8 cellular contexts compared by ENCODE assay signal in the genomic region with DNA sequence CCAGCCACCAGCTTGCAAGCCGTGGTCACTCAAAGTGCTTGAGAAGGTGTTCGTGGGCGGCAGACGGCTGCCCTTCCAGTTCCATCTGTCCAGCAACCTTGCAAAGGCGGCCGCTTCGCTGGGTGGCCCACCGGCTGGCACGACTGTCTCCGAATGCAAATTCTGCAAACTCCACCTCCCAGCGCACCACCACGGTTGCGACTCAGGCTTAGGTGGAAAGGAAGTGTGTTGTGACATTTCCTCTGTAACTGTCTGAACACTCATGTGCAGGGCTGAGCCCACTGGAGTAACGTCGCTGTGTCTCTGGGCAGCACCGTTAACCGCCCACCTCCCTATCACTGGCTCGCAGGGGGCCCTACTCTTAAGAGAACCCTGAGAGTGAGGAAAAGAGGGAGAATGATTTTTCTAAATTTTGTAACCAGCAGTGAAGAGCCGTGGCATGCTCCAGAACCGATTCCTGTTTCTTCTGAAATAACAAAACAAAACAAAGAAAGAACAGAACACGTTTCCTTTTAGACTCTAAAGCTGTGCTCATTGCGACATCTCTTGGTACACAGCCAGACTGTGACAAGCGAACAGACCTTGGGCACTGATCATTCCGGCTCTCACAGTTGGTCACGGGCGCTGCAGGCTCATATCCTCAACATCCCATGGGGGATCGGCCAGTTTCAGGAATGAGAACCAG. TPM values are rescaled to one million over a fixed set of nuclear protein-coding genes. Genes with fewer than 3 reads are reported as not detected.
A peak's percentile ranks its signal among the peaks of the same experiment; 100 is the strongest.
DNase-seq lines count a peak whose midpoint lies in the region; ATAC-seq lines count a peak whose summit lies in the region.

A gene with protein sequence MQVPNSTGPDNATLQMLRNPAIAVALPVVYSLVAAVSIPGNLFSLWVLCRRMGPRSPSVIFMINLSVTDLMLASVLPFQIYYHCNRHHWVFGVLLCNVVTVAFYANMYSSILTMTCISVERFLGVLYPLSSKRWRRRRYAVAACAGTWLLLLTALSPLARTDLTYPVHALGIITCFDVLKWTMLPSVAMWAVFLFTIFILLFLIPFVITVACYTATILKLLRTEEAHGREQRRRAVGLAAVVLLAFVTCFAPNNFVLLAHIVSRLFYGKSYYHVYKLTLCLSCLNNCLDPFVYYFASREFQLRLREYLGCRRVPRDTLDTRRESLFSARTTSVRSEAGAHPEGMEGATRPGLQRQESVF (minus strand): TSS at position 155 of the 685 bp plus-strand sequence. CDS start 70,627 bp downstream, outside the sequence.

- H3K27ac ChIP-seq in BLaER1, result peak within 1 kb of the TSS; percentile 97

- no peaks in the 10 kb centered on the region for H3K27me3 ChIP-seq in BLaER1

- ATAC-seq in GM19035 (IDR thresholded peaks at IDR 0.05; ENCODE audit: unreplicated experiment), result peak; percentile 66
- ATAC-seq in HG03196 (IDR thresholded peaks at IDR 0.05; ENCODE audit: unreplicated experiment), result peak; percentile 67
- peak; percentile 88 for ATAC-seq in left lobe of liver

- H3K9ac ChIP-seq in BLaER1, result peak within 1 kb of the TSS; percentile 95

- H3K4me2 ChIP-seq in BLaER1, result peak within 1 kb of the TSS; percentile 90

- peaks cover 8% of the 10 kb centered on the region for H3K36me3 ChIP-seq in BLaER1

- H3K4me3 ChIP-seq in BLaER1, result peak within 1 kb of the TSS; percentile 99

- DNase-seq in SK-MEL-5 (ENCODE audit: low read depth, low spot score) (peak; percentile 4), activated gamma-delta T cell treated with Interleukin-2 at 50 U/mL for 16 hours (peak; percentile 78), left lobe of liver (ENCODE audit: low spot score) (peak; percentile 83), NCI-H1417 (lab: John Stamatoyannopoulos, UW) (no peak)
- peak; percentile 57 to 62 for DNase-seq in stimulated activated CD8-positive, alpha-beta memory T cell treated with anti-CD3 and anti-CD28 coated beads, Interleukin-2, amount 100 ng/mL, for 1 hour (ENCODE audit: low read depth in 2 of 2)

- peaks cover 29% of the 10 kb centered on the region for H4K20me1 ChIP-seq in BLaER1

- H3K4me1 ChIP-seq in BLaER1, result peaks cover 44% of the 10 kb centered on the region

- H3K9me3 ChIP-seq in BLaER1, result no peaks in the 10 kb centered on the region

- in situ Hi-C loops in SK-MEL-5 (cut with HindIII; ENCODE audit: low pct_unique_long_range_greater_than_20kb, low sequenced_read_pairs), result no loop called here

RNA-seq across cellular contexts. Expression of the gene that starts here (rescaled TPM):
- total RNA-seq in SK-MEL-5 (2014; rRNA removed; shearing (Covaris generic)), result not detected in 2 replicates
- not detected in 2 replicates for polyA plus RNA-seq in SK-MEL-5 (2015; cell fraction: cytosol; rRNA removed)
- polyA plus RNA-seq in SK-MEL-5 (2015; cell fraction: nucleus; rRNA removed), result not detected in 2 replicates
- total RNA-seq in left lobe of liver, result 0.48 TPM

Comparison
In these comparisons a context has a peak if more than half of its experiments do, and no peak if none do; other contexts are left out.
1. Peak in DNase-seq in SK-MEL-5; RNA of the gene not detected or under 1 TPM.
2. Peak in DNase-seq and ATAC-seq in left lobe of liver; RNA of the gene not detected or under 1 TPM.
3. DNase-seq: peak in activated gamma-delta T cell treated with Interleukin-2 at 50 U/mL for 16 hours (single experiment) and stimulated activated CD8-positive, alpha-beta memory T cell treated with anti-CD3 and anti-CD28 coated beads, Interleukin-2, amount 100 ng/mL, for 1 hour (2 of 2); none in NCI-H1417 (0 of 3).
4. Peak in every context shown above with its lines, with median percentiles within 50 percentile points of each other: ATAC-seq.